Comparison of ENCODE assay signal across 17 cellular contexts in genomic region chr17:28071179-28071578, GRCh38. TPM values are rescaled to one million over a fixed set of nuclear protein-coding genes. Genes with fewer than 3 reads are reported as not detected.
DNase-seq lines count a peak whose midpoint lies in the region; ATAC-seq and TF ChIP-seq lines count a peak whose summit lies in the region.
"Had no signal": no experiment of that assay in that cellular context is flagged by ENCODE, and none has a peak within 500 bp of the region (broad histone marks: within the 10 kb centered on the region; RNA-seq: fewer than 3 reads in every experiment).

No MANE protein-coding gene starts in this region.

- H3K4me3 Mint-ChIP-seq in WTC11: no peak overlapping the region
- peak overlapping the region in 2 of 10 donors; percentile 22 to 46 for H3K4me3 Mint-ChIP-seq in naive thymus-derived CD8-positive, alpha-beta T cell
- H3K4me3 Mint-ChIP-seq: H9 had no signal

- H3K27ac Mint-ChIP-seq in WTC11: peak overlapping the region; percentile 86
- peak overlapping the region in 8 of 10 donors; percentile 28 to 79 (median 60) for H3K27ac Mint-ChIP-seq in naive thymus-derived CD8-positive, alpha-beta T cell
- H3K27ac Mint-ChIP-seq: H9 had no signal

- no peak overlapping the region for H3K4me3 ChIP-seq in BLaER1
- peak overlapping the region; percentile 68 for H3K4me3 ChIP-seq in DOHH2 (ENCODE audit: low read length)
- H3K4me3 ChIP-seq in esophagus muscularis mucosa: no peak overlapping the region
- H3K4me3 ChIP-seq: A549; BLaER1 treated with 17β-estradiol and CSF1 and Interleukin-3, amounts not matched to agents 10 nM and 100 nM; SJSA1 had no signal

- H3K4me2 ChIP-seq in BLaER1: peak overlapping the region; percentile 36; the same call in 1 of the 2 replicates
- peak overlapping the region; percentile 88 for H3K4me2 ChIP-seq in DOHH2 (ENCODE audit: low read length)
- H3K4me2 ChIP-seq: A549 had no signal

- intact Hi-C loops in esophagus muscularis mucosa (cut with DNase I) (no loop called here), posterior cingulate gyrus (cut with DNase I) (no loop called here)

- H3K27ac ChIP-seq in BLaER1 (no peak overlapping the region), DOHH2 (ENCODE audit: low read depth, low read length) (peak overlapping the region; percentile 97), esophagus muscularis mucosa (replicated peaks in 1 of 4) (no peak overlapping the region)
- H3K27ac ChIP-seq: A549, SJSA1 had no signal

- TF ChIP-seq EP300 in esophagus muscularis mucosa (IDR thresholded peaks at IDR 0.05): no peak

- POLR2A ChIA-PET in WTC11 (lab: Charles Lee): no interaction called here
- POLR2A ChIA-PET in naive thymus-derived CD8-positive, alpha-beta T cell (lab: Charles Lee): no interaction called here

- H3K9me3 ChIP-seq in BLaER1 (peaks cover 51% of the 10 kb centered on the region), DOHH2 (ENCODE audit: control insufficient read depth, insufficient read depth, low read length) (peaks cover 8% of the 10 kb centered on the region; the same call in 1 of the 2 replicates), esophagus muscularis mucosa (peaks cover 0 to 12% (median 0%) of the 10 kb centered on the region in 4 donors)

- H3K9me2 ChIP-seq in DOHH2 (replicated peaks; ENCODE audit: control insufficient read depth, low read length): no peaks in the 10 kb centered on the region

- TF ChIP-seq POLR2A in esophagus muscularis mucosa (IDR thresholded peaks at IDR 0.05; ENCODE audit: low read depth): no peak

- H3K4me1 ChIP-seq in BLaER1 (peaks cover 11% of the 10 kb centered on the region), DOHH2 (ENCODE audit: control insufficient read depth, low read length) (peaks cover 85% of the 10 kb centered on the region), esophagus muscularis mucosa (peaks cover 0 to 11% (median 4%) of the 10 kb centered on the region in 4 donors)
- H3K4me1 ChIP-seq: A549, SJSA1 had no signal

- peaks cover 24% of the 10 kb centered on the region for H3K36me3 ChIP-seq in BLaER1
- H3K36me3 ChIP-seq in DOHH2 (ENCODE audit: control insufficient read depth, low read length): peaks cover 24% of the 10 kb centered on the region
- H3K36me3 ChIP-seq in esophagus muscularis mucosa: no peaks in the 10 kb centered on the region

- peaks cover 54% of the 10 kb centered on the region for H3F3A ChIP-seq in DOHH2 (ENCODE audit: control insufficient read depth, insufficient read depth)

- no peak for DNase-seq in WTC11 (ENCODE audit: low spot score)
- no peak for DNase-seq in naive thymus-derived CD8-positive, alpha-beta T cell
- no peak for DNase-seq in esophagus muscularis mucosa (ENCODE audit: extremely low spot score)
- no peak for DNase-seq in posterior cingulate gyrus
- DNase-seq in ecto neural progenitor cell (ENCODE audit: low spot score): no peak
- DNase-seq: DND-41, H9, NCI-H1436, NCI-H1930, NCI-H226, NCI-H524, NCI-H82 had no signal

- WGBS in esophagus muscularis mucosa: 97% methylated on average over 1 of the region's 1 CpG

- H3K27me3 ChIP-seq in BLaER1: no peaks in the 10 kb centered on the region
- H3K27me3 ChIP-seq in DOHH2 (ENCODE audit: control insufficient read depth, low read length): no peaks in the 10 kb centered on the region
- H3K27me3 ChIP-seq in esophagus muscularis mucosa: no peaks in the 10 kb centered on the region
- H3K27me3 ChIP-seq: BLaER1 treated with 17β-estradiol and CSF1 and Interleukin-3, amounts not matched to agents 10 nM and 100 nM; SJSA1 had no signal

- TF ChIP-seq CTCF in DOHH2 (IDR thresholded peaks at IDR 0.05; ENCODE audit: low read depth, low read length, poor library complexity, severe bottlenecking): no peak
- TF ChIP-seq CTCF in WTC11 (IDR thresholded peaks at IDR 0.05): no peak
- TF ChIP-seq CTCF in esophagus muscularis mucosa (IDR thresholded peaks at IDR 0.05): no peak

- H4K20me1 ChIP-seq in BLaER1: peaks cover 15% of the 10 kb centered on the region; the same call in 1 of the 2 replicates
- H4K20me1 ChIP-seq in DOHH2 (ENCODE audit: control insufficient read depth, insufficient read depth, low read depth, low read length): no peaks in the 10 kb centered on the region

- peaks cover 13% of the 10 kb centered on the region for H3K36me3 Mint-ChIP-seq in WTC11
- peaks cover 3 to 15% (median 8%) of the 10 kb centered on the region in 3 donors for H3K36me3 Mint-ChIP-seq in naive thymus-derived CD8-positive, alpha-beta T cell

- no peak for ATAC-seq in WTC11
- no peak for ATAC-seq in naive thymus-derived CD8-positive, alpha-beta T cell
- ATAC-seq: A549 had no signal

- H3K9me3 Mint-ChIP-seq in WTC11: peaks cover 8% of the 10 kb centered on the region
- H3K9me3 Mint-ChIP-seq in naive thymus-derived CD8-positive, alpha-beta T cell: peaks cover 0 to 12% (median 4%) of the 10 kb centered on the region in 9 donors

- peaks cover 83% of the 10 kb centered on the region for H3K79me2 ChIP-seq in DOHH2 (ENCODE audit: control insufficient read depth, low read length)

- H3K9ac ChIP-seq in BLaER1: no peak overlapping the region

- no peaks in the 10 kb centered on the region for H3K27me3 Mint-ChIP-seq in WTC11 (ENCODE audit: low read depth)
- no peaks in the 10 kb centered on the region for H3K27me3 Mint-ChIP-seq in naive thymus-derived CD8-positive, alpha-beta T cell

- H3K4me1 Mint-ChIP-seq in WTC11: peaks cover 48% of the 10 kb centered on the region
- H3K4me1 Mint-ChIP-seq in naive thymus-derived CD8-positive, alpha-beta T cell: peaks cover 19 to 54% (median 46%) of the 10 kb centered on the region in 4 donors

- CTCF ChIA-PET in WTC11 (lab: Charles Lee): no interaction called here

TF ChIP-seq in WTC11, 78 proteins besides CTCF, POLR2A, EP300 and RAD21:
- TF ChIP-seq E2F5 (CRISPR knock-in tag; IDR thresholded peaks at IDR 0.05): no peak
- no peak for TF ChIP-seq ZSCAN18 (CRISPR knock-in tag; IDR thresholded peaks at IDR 0.05)
- TF ChIP-seq MYBL2 (CRISPR knock-in tag; IDR thresholded peaks at IDR 0.05): no peak
- TF ChIP-seq ZNF532 (CRISPR knock-in tag; IDR thresholded peaks at IDR 0.05; ENCODE audit: borderline replicate concordance): no peak
- no peak for TF ChIP-seq TP53 (CRISPR knock-in tag; IDR thresholded peaks at IDR 0.05)

RNA-seq across cellular contexts. Expression of gene NLK, which starts 28.7 kb away (rescaled TPM):
- total RNA-seq in WTC11 (2021) (38.3 to 40.3 TPM (median 39.9 TPM) in 3 replicates), esophagus muscularis mucosa (10 to 100 TPM; 10.1 to 16.2 (median 12.6) TPM)
- total RNA-seq in naive thymus-derived CD8-positive, alpha-beta T cell: 10 to 100 TPM; 14.6 to 15.4 TPM
- polyA plus RNA-seq in naive thymus-derived CD8-positive, alpha-beta T cell: 1 to 10 TPM; 1.5 to 2.1 (median 2.1) TPM
